Comparison of ENCODE assay signal across 37 cellular contexts in the genomic region with DNA sequence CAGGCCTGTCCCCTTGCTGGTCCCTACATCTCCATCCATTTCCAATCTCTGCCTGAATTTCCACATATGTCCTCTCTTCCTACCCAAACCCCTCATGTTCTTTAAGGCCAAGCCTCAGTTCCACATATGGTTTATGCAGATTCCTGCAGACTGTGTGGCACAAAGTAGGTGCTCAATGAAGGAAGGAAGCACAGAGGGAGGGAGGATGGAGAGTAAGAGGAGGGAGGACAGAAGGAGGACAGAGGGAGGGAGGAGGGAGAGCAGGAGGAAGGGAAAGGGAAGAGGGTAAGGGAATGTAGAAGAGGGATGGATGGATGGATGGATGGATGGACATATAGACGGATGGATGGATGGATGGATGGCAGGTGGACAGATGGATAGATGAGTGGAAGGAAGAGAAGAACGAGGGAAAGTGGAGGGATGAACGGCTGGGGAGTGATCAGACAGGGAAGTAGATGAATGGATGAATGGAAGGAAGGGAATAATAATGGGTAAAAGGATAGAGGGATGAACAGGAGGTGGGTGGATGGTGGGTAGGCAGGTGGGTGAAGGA. TPM values are rescaled to one million over a fixed set of nuclear protein-coding genes. Genes with fewer than 3 reads are reported as not detected.
"Had no signal": no experiment of that assay in that cellular context is flagged by ENCODE, and none has a peak within 500 bp of the region (broad histone marks: within the 10 kb centered on the region; RNA-seq: fewer than 3 reads in every experiment).

No MANE protein-coding gene starts in this region.

- H3K9me3 ChIP-seq: left lung, lower lobe of right lung, right atrium auricular region, right lobe of liver, tibial nerve, uterus had no signal

- H3K27ac ChIP-seq: left lung, lower lobe of right lung, parathyroid adenoma, right atrium auricular region, right lobe of liver, tibial nerve, uterus had no signal

- FAIRE-seq: islet of Langerhans, kidney had no signal

- H3K4me1 ChIP-seq: left lung, lower lobe of right lung, parathyroid adenoma, right atrium auricular region, right lobe of liver, tibial nerve, uterus had no signal

- H3K4me2 ChIP-seq: smooth muscle cell had no signal

- H3K36me3 ChIP-seq: left lung, lower lobe of right lung, right atrium auricular region, right lobe of liver, tibial nerve, uterus had no signal

- H3K36me3 Mint-ChIP-seq: immature natural killer cell; stimulated activated memory B cell treated with anti-CD40 and anti-IgM and Interleukin-4, amounts not matched to agents 10 μg/mL and 1 μg/mL and 100 μg/mL, for 72 hours; type B pancreatic cell had no signal

- H3K27me3 ChIP-seq: right atrium auricular region, right lobe of liver, tibial nerve, uterus had no signal

- H3K4me3 ChIP-seq: left lung, lower lobe of right lung, right atrium auricular region, right lobe of liver, smooth muscle cell, tibial nerve, uterus had no signal

- H3K4me3 Mint-ChIP-seq: immature natural killer cell; nephron; neural crest cell; stimulated activated memory B cell treated with anti-CD40 and anti-IgM and Interleukin-4, amounts not matched to agents 10 μg/mL and 1 μg/mL and 100 μg/mL, for 72 hours; stimulated activated naive CD8-positive, alpha-beta T cell treated with anti-CD3 and anti-CD28 coated beads, Interleukin-15, amount 100 ng/mL, for 72 hours; type B pancreatic cell had no signal

- DNase-seq: hypothalamus; immature natural killer cell; kidney; left colon; left lung; lower lobe of right lung; mammary epithelial cell; mesenchymal stem cell; naive thymus-derived CD8-positive, alpha-beta T cell; nucleus accumbens; right lobe of liver; stimulated activated CD4-positive, alpha-beta T cell treated with anti-CD3 and anti-CD28 coated beads, Interleukin-1b, Interleukin-23, amount 100 ng/mL, for 48 hours; stimulated activated CD4-positive, alpha-beta T cell treated with anti-CD3 and anti-CD28 coated beads, Interleukin-2, amount 100 ng/mL, for 48 hours; stimulated activated CD4-positive, alpha-beta T cell treated with anti-CD3 and anti-CD28 coated beads, Interleukin-4, amount 100 ng/mL, for 4 hours; stimulated activated CD8-positive, alpha-beta memory T cell treated with anti-CD3 and anti-CD28 coated beads, Interleukin-4, amount 100 ng/mL, for 48 hours; stimulated activated naive CD4-positive, alpha-beta T cell treated with Interleukin-2 at 50 U/mL for 16 hours; stimulated activated naive CD8-positive, alpha-beta T cell treated with anti-CD3 and anti-CD28 coated beads, Interleukin-15, amount 100 ng/mL, for 72 hours; substantia nigra; uterus had no signal

- H3K27ac Mint-ChIP-seq: naive thymus-derived CD8-positive, alpha-beta T cell; nephron; progenitor cell of endocrine pancreas; stimulated activated memory B cell treated with anti-CD40 and anti-IgM and Interleukin-4, amounts not matched to agents 10 μg/mL and 1 μg/mL and 100 μg/mL, for 72 hours; type B pancreatic cell had no signal

- ATAC-seq: left colon; left lung; lower lobe of right lung; naive thymus-derived CD8-positive, alpha-beta T cell; stimulated activated memory B cell treated with anti-CD40 and anti-IgM and Interleukin-4, amounts not matched to agents 10 μg/mL and 1 μg/mL and 100 μg/mL, for 72 hours; stimulated activated naive CD8-positive, alpha-beta T cell treated with anti-CD3 and anti-CD28 coated beads, Interleukin-15, amount 100 ng/mL, for 72 hours had no signal

- H3K9ac ChIP-seq: parathyroid adenoma had no signal

- H2AFZ ChIP-seq: parathyroid adenoma had no signal

- H3K79me2 ChIP-seq: parathyroid adenoma had no signal

- H3K4me1 Mint-ChIP-seq: immature natural killer cell; neural crest cell; stimulated activated memory B cell treated with anti-CD40 and anti-IgM and Interleukin-4, amounts not matched to agents 10 μg/mL and 1 μg/mL and 100 μg/mL, for 72 hours; stimulated activated naive CD8-positive, alpha-beta T cell treated with anti-CD3 and anti-CD28 coated beads, Interleukin-15, amount 100 ng/mL, for 72 hours had no signal

RNA-seq across cellular contexts. Expression of a gene that starts 7.7 kb away (rescaled TPM):
- total RNA-seq: kidney; liver; lower lobe of right lung; naive thymus-derived CD8-positive, alpha-beta T cell; neural crest cell; progenitor cell of endocrine pancreas had no signal
- polyA plus RNA-seq: immature natural killer cell; liver; naive thymus-derived CD8-positive, alpha-beta T cell had no signal

RNA-seq across cellular contexts. Expression of a gene that starts 18.1 kb away (rescaled TPM):
- total RNA-seq: left colon; liver; lower lobe of right lung; mucosa of gallbladder; naive thymus-derived CD8-positive, alpha-beta T cell; neural crest cell; progenitor cell of endocrine pancreas; right lobe of liver; uterus had no signal
- polyA plus RNA-seq: immature natural killer cell; liver; naive thymus-derived CD8-positive, alpha-beta T cell had no signal

RNA-seq across cellular contexts. Expression of a gene that starts 22.6 kb away (rescaled TPM):
- total RNA-seq: kidney; left colon; left lung; liver; lower lobe of right lung; mucosa of gallbladder; naive thymus-derived CD8-positive, alpha-beta T cell; neural crest cell; osteoblast; progenitor cell of endocrine pancreas; pulmonary artery endothelial cell; renal cortical epithelial cell; right atrium auricular region; right lobe of liver; skeletal muscle tissue; temporal lobe; tibial nerve; ureter had no signal
- polyA plus RNA-seq: immature natural killer cell; liver; naive thymus-derived CD8-positive, alpha-beta T cell; smooth muscle cell had no signal

RNA-seq across cellular contexts. Expression of a gene that starts 29.9 kb away (rescaled TPM):
- total RNA-seq: liver; mucosa of gallbladder; naive thymus-derived CD8-positive, alpha-beta T cell; neural crest cell; right atrium auricular region; right lobe of liver had no signal
- polyA plus RNA-seq: immature natural killer cell; naive thymus-derived CD8-positive, alpha-beta T cell had no signal
